ENCODE assay signal across 16 cellular contexts in the genomic region with DNA sequence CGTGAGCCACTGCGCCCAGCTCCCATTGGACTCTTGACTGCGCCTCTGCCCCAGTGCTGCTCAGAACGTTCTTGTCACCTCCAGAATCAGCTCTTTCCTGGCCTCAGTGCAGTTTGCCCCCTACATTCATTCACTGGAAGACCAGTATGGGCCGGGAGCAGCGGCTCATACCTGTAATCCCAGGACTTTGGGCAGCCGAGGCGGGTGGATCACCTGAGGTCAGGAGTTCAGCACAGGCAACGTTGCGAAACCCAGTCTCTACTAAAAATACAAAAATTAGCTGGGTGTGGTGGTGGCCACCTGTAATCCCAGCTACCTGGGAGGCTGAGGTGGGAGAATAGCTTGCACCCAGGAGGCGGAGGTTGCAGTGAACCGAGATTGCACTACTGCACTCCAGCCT. TPM values are rescaled to one million over a fixed set of nuclear protein-coding genes. Genes with fewer than 3 reads are reported as not detected.
"Had no signal": no experiment of that assay in that cellular context is flagged by ENCODE, and none has a peak within 500 bp of the region (broad histone marks: within the 10 kb centered on the region; RNA-seq: fewer than 3 reads in every experiment).

No MANE protein-coding gene starts in this region.

RNA-seq across cellular contexts. Expression of a gene that starts 17.4 kb away (rescaled TPM):
- total RNA-seq: stomach, temporal lobe had no signal
- polyA plus RNA-seq: naive thymus-derived CD8-positive, alpha-beta T cell had no signal

RNA-seq across cellular contexts. Expression of a gene that starts 27.5 kb away (rescaled TPM):
- total RNA-seq: naive thymus-derived CD8-positive, alpha-beta T cell; natural killer cell treated with Interleukin-12 subunit alpha and Interleukin-12 subunit beta and Interleukin-15 and Interleukin-18, amount 100 ng/mL, for 72 hours; neural crest cell; omental fat pad; ovary; renal cortical epithelial cell; sciatic nerve; subcutaneous adipose tissue; temporal lobe; thoracic aorta; thyroid gland; tibial nerve; ureter; vagina had no signal
- polyA plus RNA-seq: naive thymus-derived CD8-positive, alpha-beta T cell; right cardiac atrium had no signal

RNA-seq across cellular contexts. Expression of a gene that starts 29.7 kb away (rescaled TPM):
- total RNA-seq: naive thymus-derived CD8-positive, alpha-beta T cell; natural killer cell treated with Interleukin-12 subunit alpha and Interleukin-12 subunit beta and Interleukin-15 and Interleukin-18, amount 100 ng/mL, for 72 hours; neural crest cell; omental fat pad; right cardiac atrium; sciatic nerve; subcutaneous adipose tissue; temporal lobe; thoracic aorta; thyroid gland; tibial nerve; ureter; vagina had no signal
- polyA plus RNA-seq: naive thymus-derived CD8-positive, alpha-beta T cell had no signal
